16 cellular contexts compared by ENCODE assay signal in the genomic region with DNA sequence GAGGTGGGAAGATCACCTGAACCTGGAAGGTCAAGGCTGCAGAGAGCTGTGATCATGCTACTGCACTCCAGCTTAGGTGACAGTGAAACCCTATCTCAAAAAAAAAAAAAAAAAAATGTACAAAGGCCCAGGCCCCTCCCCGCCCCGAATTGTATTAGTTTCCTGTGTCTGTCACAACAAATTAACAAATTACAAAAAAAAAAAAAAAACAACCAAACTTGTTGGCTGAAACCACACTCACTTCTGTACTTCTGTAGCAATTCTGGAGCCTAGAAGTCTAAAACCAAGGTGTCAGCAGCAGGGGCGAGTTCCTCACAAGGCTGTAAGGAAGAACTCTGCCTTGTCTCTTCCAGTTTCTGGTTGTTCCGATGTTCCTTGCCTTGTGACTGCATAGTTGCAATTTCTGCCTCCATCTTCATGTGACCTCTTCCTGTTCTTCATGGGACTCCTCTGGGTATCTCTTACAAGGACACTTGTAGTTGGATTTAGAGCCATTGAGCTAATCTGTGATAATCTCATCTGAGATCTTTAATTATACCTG.
DNase-seq lines count a peak whose midpoint lies in the region; ATAC-seq and TF ChIP-seq lines count a peak whose summit lies in the region.
"Had no signal": no experiment of that assay in that cellular context is flagged by ENCODE, and none has a peak within 500 bp of the region (broad histone marks: within the 10 kb centered on the region; RNA-seq: fewer than 3 reads in every experiment).

No MANE protein-coding gene starts in this region.

- H3K4me3 ChIP-seq in lower leg skin (ENCODE audit: low read depth, poor library complexity, severe bottlenecking), result no peak overlapping the region
- H3K4me3 ChIP-seq: SJCRH30 had no signal

- no peak overlapping the region for H3K4me3 Mint-ChIP-seq in dendritic cell treated with granulocyte-macrophage colony-stimulating factor and Interleukin-4, amounts not matched to agents 40 ng/mL and 50 ng/mL, for 4 days
- H3K4me3 Mint-ChIP-seq: CD14-positive monocyte had no signal

- no peak for TF ChIP-seq POLR2A in lower leg skin (IDR thresholded peaks at IDR 0.05)

- ATAC-seq in Right ventricle myocardium superior (ENCODE audit: poor library complexity) (peak; percentile 55), HG02678 (IDR thresholded peaks at IDR 0.05; ENCODE audit: unreplicated experiment) (no peak), GM18870 (IDR thresholded peaks at IDR 0.05; ENCODE audit: unreplicated experiment) (no peak)

- no peaks in the 10 kb centered on the region for H3K27me3 Mint-ChIP-seq in dendritic cell treated with granulocyte-macrophage colony-stimulating factor and Interleukin-4, amounts not matched to agents 40 ng/mL and 50 ng/mL, for 4 days

- TF ChIP-seq CTCF in lower leg skin (IDR thresholded peaks at IDR 0.05), result no peak

- no peak for DNase-seq in Right ventricle myocardium superior
- DNase-seq in cardiac septum (ENCODE audit: low spot score), result no peak
- peak; percentile 37 to 46 for DNase-seq in lower leg skin (ENCODE audit: low spot score in 2 of 2)
- no peak for DNase-seq in OCI-M1 (lab: John Stamatoyannopoulos, UW)
- no peak for DNase-seq in D341Med (ENCODE audit: low spot score)
- DNase-seq: COR-L47, HCEC 1CT, Karpas-422, NCI-H1930, NCI-H2171, NCI-H82, SJCRH30 had no signal

- no peaks in the 10 kb centered on the region for H3K36me3 Mint-ChIP-seq in dendritic cell treated with granulocyte-macrophage colony-stimulating factor and Interleukin-4, amounts not matched to agents 40 ng/mL and 50 ng/mL, for 4 days (ENCODE audit: low read depth)
- H3K36me3 Mint-ChIP-seq: CD14-positive monocyte had no signal

- no peaks in the 10 kb centered on the region for H3K9me3 Mint-ChIP-seq in dendritic cell treated with granulocyte-macrophage colony-stimulating factor and Interleukin-4, amounts not matched to agents 40 ng/mL and 50 ng/mL, for 4 days

- peak overlapping the region; percentile 47 for H3K27ac Mint-ChIP-seq in dendritic cell treated with granulocyte-macrophage colony-stimulating factor and Interleukin-4, amounts not matched to agents 40 ng/mL and 50 ng/mL, for 4 days
- H3K27ac Mint-ChIP-seq: CD14-positive monocyte had no signal

- peaks cover 14% of the 10 kb centered on the region for H3K4me1 Mint-ChIP-seq in dendritic cell treated with granulocyte-macrophage colony-stimulating factor and Interleukin-4, amounts not matched to agents 40 ng/mL and 50 ng/mL, for 4 days (ENCODE audit: low read depth)

- WGBS in lower leg skin, 2 donors, result 72 to 83% methylated on average over 4 of the region's 4 CpGs

- intact Hi-C loops in Right ventricle myocardium superior (cut with DNase I) (no loop called here), cardiac septum (cut with DNase I) (no loop called here), lower leg skin (cut with DNase I; ENCODE audit: low total_unique reads) (no loop called here)
- intact Hi-C loops in dendritic cell treated with granulocyte-macrophage colony-stimulating factor and Interleukin-4, amounts not matched to agents 40 ng/mL and 50 ng/mL, for 4 days (cut with micrococcal nuclease), result no loop called here

Comparison
In these comparisons a context has a peak if more than half of its experiments do, and no peak if none do; other contexts are left out.
1. DNase-seq: peak in lower leg skin (2 of 2); none in Right ventricle myocardium superior (single experiment), cardiac septum (single experiment), OCI-M1 (single experiment) and D341Med (single experiment).